In genomic region chr10:91123246-91123645, GRCh38 we compare ENCODE assay signal across 30 cellular contexts.
"Had no signal": no experiment of that assay in that cellular context is flagged by ENCODE, and none has a peak within 500 bp of the region (broad histone marks: within the 10 kb centered on the region; RNA-seq: fewer than 3 reads in every experiment).

No MANE protein-coding gene starts in this region.

- DNase-seq: activated CD4-positive, alpha-beta T cell treated with anti-CD3 and anti-CD28 coated beads for 36 hours; activated CD4-positive, CD25-positive, alpha-beta regulatory T cell; activated naive CD4-positive, alpha-beta T cell treated with Interleukin-2 at 50 U/mL for 16 hours; activated naive CD8-positive, alpha-beta T cell treated with anti-CD3 and anti-CD28 coated beads for 36 hours; activated T-cell treated with anti-CD3 and anti-CD28 coated beads for 4 hours; activated T-cell treated with anti-CD3 and anti-CD28 coated beads, Interleukin-2, amount 50 U/mL, for 72 hours; brain microvascular endothelial cell; dorsolateral prefrontal cortex; effector memory CD8-positive, alpha-beta T cell; foreskin melanocyte; kidney glomerular epithelial cell; lower lobe of right lung; mesenchymal stem cell; natural killer cell; retina; small intestine; stimulated activated CD4-positive, alpha-beta T cell treated with anti-CD3 and anti-CD28 coated beads, Interleukin-1b, Interleukin-23, amount 100 ng/mL, for 48 hours; stimulated activated CD4-positive, alpha-beta T cell treated with anti-CD3 and anti-CD28 coated beads, Interleukin-4, amount 100 ng/mL, for 4 hours; stimulated activated CD8-positive, alpha-beta memory T cell treated with anti-CD3 and anti-CD28 coated beads, Interleukin-4, amount 100 ng/mL, for 48 hours; stimulated activated naive B cell treated with anti-CD40 and anti-IgM and Interleukin-4, amounts not matched to agents 10 μg/mL and 1 μg/mL and 100 μg/mL, for 72 hours; stomach; thyroid gland; upper lobe of left lung had no signal

- H3K9me3 Mint-ChIP-seq: activated naive CD8-positive, alpha-beta T cell treated with anti-CD3 and anti-CD28 coated beads for 36 hours; activated T-cell treated with anti-CD3 and anti-CD28 coated beads, Interleukin-2, amount 50 U/mL, for 72 hours; effector memory CD8-positive, alpha-beta T cell; natural killer cell; stimulated activated naive B cell treated with anti-CD40 and anti-IgM and Interleukin-4, amounts not matched to agents 10 μg/mL and 1 μg/mL and 100 μg/mL, for 72 hours had no signal

- ATAC-seq: activated CD4-positive, alpha-beta T cell treated with anti-CD3 and anti-CD28 coated beads for 36 hours; activated T-cell treated with anti-CD3 and anti-CD28 coated beads, Interleukin-2, amount 50 U/mL, for 72 hours; effector memory CD8-positive, alpha-beta T cell; left lobe of liver; lower lobe of right lung; natural killer cell; sciatic nerve; stimulated activated naive B cell treated with anti-CD40 and anti-IgM and Interleukin-4, amounts not matched to agents 10 μg/mL and 1 μg/mL and 100 μg/mL, for 72 hours had no signal

- H3K9me3 ChIP-seq: ascending aorta, lower lobe of right lung, neutrophil, stomach, thyroid gland, upper lobe of left lung, vagina had no signal

- H3K27me3 Mint-ChIP-seq: activated naive CD8-positive, alpha-beta T cell treated with anti-CD3 and anti-CD28 coated beads for 36 hours had no signal

- H3K4me1 ChIP-seq: ascending aorta, lower lobe of right lung, stomach, thyroid gland, upper lobe of left lung, vagina had no signal

- H3K27me3 ChIP-seq: ascending aorta, brain microvascular endothelial cell, dorsolateral prefrontal cortex, stomach, thyroid gland, upper lobe of left lung, vagina had no signal

- H3K27ac Mint-ChIP-seq: activated CD4-positive, alpha-beta T cell treated with anti-CD3 and anti-CD28 coated beads for 36 hours; activated naive CD8-positive, alpha-beta T cell treated with anti-CD3 and anti-CD28 coated beads for 36 hours; activated T-cell treated with anti-CD3 and anti-CD28 coated beads, Interleukin-2, amount 50 U/mL, for 72 hours; effector memory CD8-positive, alpha-beta T cell; natural killer cell; progenitor cell of endocrine pancreas; stimulated activated naive B cell treated with anti-CD40 and anti-IgM and Interleukin-4, amounts not matched to agents 10 μg/mL and 1 μg/mL and 100 μg/mL, for 72 hours had no signal

- H3K4me3 Mint-ChIP-seq: activated CD4-positive, alpha-beta T cell treated with anti-CD3 and anti-CD28 coated beads for 36 hours; activated naive CD8-positive, alpha-beta T cell treated with anti-CD3 and anti-CD28 coated beads for 36 hours; activated T-cell treated with anti-CD3 and anti-CD28 coated beads, Interleukin-2, amount 50 U/mL, for 72 hours; effector memory CD8-positive, alpha-beta T cell; natural killer cell; stimulated activated naive B cell treated with anti-CD40 and anti-IgM and Interleukin-4, amounts not matched to agents 10 μg/mL and 1 μg/mL and 100 μg/mL, for 72 hours had no signal

- H3K27ac ChIP-seq: ascending aorta, brain microvascular endothelial cell, coronary artery, lower lobe of right lung, neutrophil, stomach, thyroid gland, upper lobe of left lung, vagina had no signal

- H3K4me3 ChIP-seq: ascending aorta, coronary artery, dorsolateral prefrontal cortex, lower lobe of right lung, stomach, thyroid gland, upper lobe of left lung, vagina had no signal

- H3K36me3 ChIP-seq: ascending aorta, brain microvascular endothelial cell, lower lobe of right lung, neutrophil, stomach, thyroid gland, upper lobe of left lung, vagina had no signal

- H3K36me3 Mint-ChIP-seq: activated naive CD8-positive, alpha-beta T cell treated with anti-CD3 and anti-CD28 coated beads for 36 hours; natural killer cell; stimulated activated naive B cell treated with anti-CD40 and anti-IgM and Interleukin-4, amounts not matched to agents 10 μg/mL and 1 μg/mL and 100 μg/mL, for 72 hours had no signal
